In the genomic region with DNA sequence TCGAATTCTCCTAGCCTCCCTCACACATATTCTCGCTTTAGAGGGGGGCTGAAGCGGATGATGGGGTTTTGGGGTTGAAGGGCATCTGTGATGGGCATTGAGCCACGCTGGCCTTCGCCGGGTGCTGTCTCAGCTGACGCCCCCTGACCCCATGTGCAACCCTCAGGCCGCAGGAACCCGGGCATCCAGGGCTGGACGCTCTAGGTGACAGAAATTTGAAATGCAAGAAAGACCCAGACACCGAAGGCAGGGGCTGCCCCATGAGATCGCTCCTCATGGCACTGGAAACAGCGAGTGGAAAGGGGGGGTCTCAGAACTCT, we compare ENCODE assay signal across 1 cellular context.
TF ChIP-seq lines count a peak whose summit lies in the region.

No MANE protein-coding gene starts in this region.

TF ChIP-seq in H1, 55 proteins besides CTCF, POLR2A, EP300 and RAD21:
- TF ChIP-seq KDM1A (IDR thresholded peaks at IDR 0.05; ENCODE audit: borderline replicate concordance, low read length) (0 out of 2 replicates have a peak, but pooled peaks have one; percentile 7), E2F6 (IDR thresholded peaks at IDR 0.05) (no peak), RNF2 (IDR thresholded peaks at IDR 0.05; ENCODE audit: borderline replicate concordance, low read depth, low read length, missing control alignments, poor library complexity, severe bottlenecking) (peak; percentile 63), PHF8 (conservative IDR thresholded peaks at IDR 0.05; ENCODE audit: low read depth, low read length) (no peak)
